Comparison of ENCODE assay signal across 10 cellular contexts in genomic region chr9:90300901-90301688, GRCh38.
A peak's percentile ranks its signal among the peaks of the same experiment; 100 is the strongest.
DNase-seq lines count a peak whose midpoint lies in the region; ATAC-seq lines count a peak whose summit lies in the region.
"Had no signal": no experiment of that assay in that cellular context is flagged by ENCODE, and none has a peak within 500 bp of the region (broad histone marks: within the 10 kb centered on the region; RNA-seq: fewer than 3 reads in every experiment).

No MANE protein-coding gene starts in this region.

- H3K36me3 Mint-ChIP-seq in stimulated activated effector memory CD8-positive, alpha-beta T cell treated with anti-CD3 and anti-CD28 coated beads, Interleukin-12 subunit alpha, Interleukin-12 subunit beta, amount 100 ng/mL, for 72 hours: no peaks in the 10 kb centered on the region

- H3K4me3 Mint-ChIP-seq in stimulated activated effector memory CD8-positive, alpha-beta T cell treated with anti-CD3 and anti-CD28 coated beads, Interleukin-12 subunit alpha, Interleukin-12 subunit beta, amount 100 ng/mL, for 72 hours: no peak overlapping the region

- intact Hi-C loops in head of caudate nucleus (cut with DNase I): no loop called here

- H3K9me3 Mint-ChIP-seq in stimulated activated effector memory CD8-positive, alpha-beta T cell treated with anti-CD3 and anti-CD28 coated beads, Interleukin-12 subunit alpha, Interleukin-12 subunit beta, amount 100 ng/mL, for 72 hours: no peaks in the 10 kb centered on the region

- H3K36me3 ChIP-seq in SJSA1: no peaks in the 10 kb centered on the region

- no peaks in the 10 kb centered on the region for H3K27me3 ChIP-seq in SJSA1 (replicated peaks)

- no peaks in the 10 kb centered on the region for H3K9me3 ChIP-seq in SJSA1 (replicated peaks)

- no peak overlapping the region for H3K4me3 ChIP-seq in SJSA1

- no peaks in the 10 kb centered on the region for H3K4me1 Mint-ChIP-seq in stimulated activated effector memory CD8-positive, alpha-beta T cell treated with anti-CD3 and anti-CD28 coated beads, Interleukin-12 subunit alpha, Interleukin-12 subunit beta, amount 100 ng/mL, for 72 hours

- H3K4me1 ChIP-seq in SJSA1 (replicated peaks): no peaks in the 10 kb centered on the region; the same call in 1 of the 2 replicates

- DNase-seq in NCI-H1417 (lab: John Stamatoyannopoulos, UW) (peak; percentile 25 to 66 (median 48)), NCI-H1417 treated with DMSO at 0.1 percent for 48 hours (lab: John Stamatoyannopoulos, UW) (no peak), SJSA1 (ENCODE audit: low read depth in 1 of 2, low spot score in 2 of 2) (peak; percentile 10 to 59), head of caudate nucleus (peak in 33 of 42 donors; percentile 8 to 80 (median 37))
- DNase-seq in stimulated activated effector memory CD8-positive, alpha-beta T cell treated with anti-CD3 and anti-CD28 coated beads, Interleukin-12 subunit alpha, Interleukin-12 subunit beta, amount 100 ng/mL, for 72 hours (ENCODE audit: low spot score in 2 of 2): no peak
- DNase-seq in activated T-cell treated with anti-CD3 and anti-CD28 coated beads, Interleukin-2, amount 50 U/mL, for 1 hour: no peak
- no peak for DNase-seq in activated CD4-positive, alpha-beta T cell treated with anti-CD3 and anti-CD28 coated beads for 4 hours
- DNase-seq: AML-193 had no signal

- H3K27ac Mint-ChIP-seq in stimulated activated effector memory CD8-positive, alpha-beta T cell treated with anti-CD3 and anti-CD28 coated beads, Interleukin-12 subunit alpha, Interleukin-12 subunit beta, amount 100 ng/mL, for 72 hours: no peak overlapping the region

- ATAC-seq in stimulated activated effector memory CD8-positive, alpha-beta T cell treated with anti-CD3 and anti-CD28 coated beads, Interleukin-12 subunit alpha, Interleukin-12 subunit beta, amount 100 ng/mL, for 72 hours: peak; percentile 44
- no peak for ATAC-seq in HG02588 (IDR thresholded peaks at IDR 0.05; ENCODE audit: unreplicated experiment)
- ATAC-seq: sciatic nerve had no signal

- no peak overlapping the region for H3K27ac ChIP-seq in SJSA1

Comparison
In these comparisons a context has a peak if more than half of its experiments do, and no peak if none do; other contexts are left out.
1. DNase-seq: peak in NCI-H1417 (3 of 3), SJSA1 (2 of 2) and head of caudate nucleus (33 of 42); none in NCI-H1417 treated with DMSO at 0.1 percent for 48 hours (single experiment), stimulated activated effector memory CD8-positive, alpha-beta T cell treated with anti-CD3 and anti-CD28 coated beads, Interleukin-12 subunit alpha, Interleukin-12 subunit beta, amount 100 ng/mL, for 72 hours (0 of 2), activated T-cell treated with anti-CD3 and anti-CD28 coated beads, Interleukin-2, amount 50 U/mL, for 1 hour (single experiment) and activated CD4-positive, alpha-beta T cell treated with anti-CD3 and anti-CD28 coated beads for 4 hours (0 of 2).